Comparison of ENCODE assay signal across 26 cellular contexts in the genomic region with DNA sequence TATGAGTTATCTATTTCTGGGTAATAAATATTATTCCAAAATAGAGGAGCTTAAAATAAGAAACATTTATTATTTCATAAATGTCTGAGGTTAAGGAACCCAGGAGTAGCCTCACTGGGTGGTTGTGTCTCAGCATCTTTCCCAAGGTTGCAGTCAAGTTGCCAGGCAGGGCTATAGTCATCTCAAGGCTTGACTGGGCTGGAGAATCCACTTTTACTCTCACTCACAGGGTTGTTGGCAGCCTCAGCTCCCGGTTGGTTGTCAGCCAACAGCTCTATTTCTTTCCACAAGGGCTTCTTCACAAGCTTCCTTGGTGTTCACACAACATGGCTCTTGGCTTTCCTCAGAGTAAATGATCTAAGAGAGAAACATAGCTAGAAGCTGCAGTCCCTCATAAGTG. TPM values are rescaled to one million over a fixed set of nuclear protein-coding genes. Genes with fewer than 3 reads are reported as not detected.
"Had no signal": no experiment of that assay in that cellular context is flagged by ENCODE, and none has a peak within 500 bp of the region (broad histone marks: within the 10 kb centered on the region; RNA-seq: fewer than 3 reads in every experiment).

No MANE protein-coding gene starts in this region.

- H3K36me3 ChIP-seq: colonic mucosa, gastrocnemius medialis, heart right ventricle, prostate gland, stomach, upper lobe of left lung had no signal

- DNase-seq: cerebellar nuclear complex; colonic mucosa; effector memory CD4-positive, alpha-beta T cell; gastrocnemius medialis; heart right ventricle; hypothalamus; left ventricle myocardium superior; mesenchymal stem cell; midbrain; occipital lobe; retina; stimulated activated CD4-positive, alpha-beta T cell treated with anti-CD3 and anti-CD28 coated beads, Interleukin-2, amount 100 ng/mL, for 24 hours; stimulated activated CD4-positive, alpha-beta T cell treated with anti-CD3 and anti-CD28 coated beads, Interleukin-4, amount 100 ng/mL, for 4 hours; stimulated activated naive CD4-positive, alpha-beta T cell; stomach; substantia nigra; upper lobe of left lung had no signal

- H3K27me3 ChIP-seq: colonic mucosa, dorsolateral prefrontal cortex, gastrocnemius medialis, upper lobe of left lung had no signal

- H3K9me3 ChIP-seq: colonic mucosa, gastrocnemius medialis, heart right ventricle, prostate gland, stomach, upper lobe of left lung had no signal

- H3K4me3 ChIP-seq: colonic mucosa, dorsolateral prefrontal cortex, gastrocnemius medialis, heart right ventricle, lung, prostate gland, skin epidermis, stomach, upper lobe of left lung had no signal

- H3K27ac ChIP-seq: colonic mucosa, dorsolateral prefrontal cortex, gastrocnemius medialis, heart right ventricle, parathyroid adenoma, prostate gland, skin epidermis, stomach, upper lobe of left lung had no signal

- H3K4me1 ChIP-seq: colonic mucosa, gastrocnemius medialis, heart right ventricle, parathyroid adenoma, prostate gland, stomach, upper lobe of left lung had no signal

- ATAC-seq: esophagus mucosa; gastrocnemius medialis; heart right ventricle; left ventricle myocardium superior; natural killer cell treated with Interleukin-12 subunit alpha and Interleukin-12 subunit beta and Interleukin-15 and Interleukin-18, amount 100 ng/mL, for 72 hours; sciatic nerve had no signal

RNA-seq across cellular contexts. Expression of gene TEX51, which starts 55.6 kb away (rescaled TPM):
- total RNA-seq: colonic mucosa; dorsolateral prefrontal cortex; esophagus mucosa; fibroblast of villous mesenchyme; gastrocnemius medialis; heart right ventricle; left ventricle myocardium superior; lung; natural killer cell treated with Interleukin-12 subunit alpha and Interleukin-12 subunit beta and Interleukin-15 and Interleukin-18, amount 100 ng/mL, for 72 hours; occipital lobe; sciatic nerve; stomach; upper lobe of left lung had no signal
